34 cellular contexts compared by ENCODE assay signal in genomic region chr19:7663711-7664110, GRCh38. TPM values are rescaled to one million over a fixed set of nuclear protein-coding genes. Genes with fewer than 3 reads are reported as not detected.
"Had no signal": no experiment of that assay in that cellular context is flagged by ENCODE, and none has a peak within 500 bp of the region (broad histone marks: within the 10 kb centered on the region; RNA-seq: fewer than 3 reads in every experiment).

No MANE protein-coding gene starts in this region.

- H3K9me3 ChIP-seq: body of pancreas, esophagus muscularis mucosa, gastroesophageal sphincter, heart right ventricle had no signal

- H3K27me3 ChIP-seq: body of pancreas had no signal

- H3K27ac ChIP-seq: body of pancreas, esophagus muscularis mucosa, gastroesophageal sphincter, heart right ventricle had no signal

- H3K4me1 ChIP-seq: body of pancreas, esophagus muscularis mucosa, gastroesophageal sphincter, heart right ventricle had no signal

- DNase-seq: activated CD4-positive, alpha-beta memory T cell treated with anti-CD3 and anti-CD28 coated beads for 36 hours; activated CD4-positive, alpha-beta T cell treated with anti-CD3 and anti-CD28 coated beads for 36 hours; activated CD4-positive, alpha-beta T cell treated with anti-CD3 and anti-CD28 coated beads, Interleukin-2, amount 10 ng/mL, durations not matched to agents 24 days and 14 days; activated CD4-positive, CD25-positive, alpha-beta regulatory T cell; activated CD4-positive, CD25-positive, alpha-beta regulatory T cell treated with anti-CD3 and anti-CD28 coated beads, Interleukin-2, amount 50 U/mL, for 72 hours; activated CD8-positive, alpha-beta memory T cell treated with anti-CD3 and anti-CD28 coated beads, Interleukin-2, amount 10 ng/mL, durations not matched to agents 7 days and 5 days; activated CD8-positive, alpha-beta memory T cell treated with anti-CD3 and anti-CD28 coated beads, Interleukin-2, amount 50 U/mL, for 4 hours; activated CD8-positive, alpha-beta T cell treated with anti-CD3 and anti-CD28 coated beads, Interleukin-2, amount 10 ng/mL, durations not matched to agents 7 days and 5 days; activated effector memory CD4-positive, alpha-beta T cell treated with anti-CD3 and anti-CD28 coated beads, Interleukin-2, amount 50 U/mL, for 16 hours; activated naive CD4-positive, alpha-beta T cell treated with anti-CD3 and anti-CD28 coated beads for 36 hours; activated T-cell treated with anti-CD3 and anti-CD28 coated beads, Interleukin-2, amount 50 U/mL, for 1 hour; activated T-cell treated with anti-CD3 and anti-CD28 coated beads, Interleukin-2, amount 50 U/mL, for 48 hours; amniotic stem cell; aorta; body of pancreas; caudate nucleus; cortex of kidney; dermis blood vessel endothelial cell; effector CD4-positive, alpha-beta T cell; effector memory CD8-positive, alpha-beta T cell; erythroblast; foreskin melanocyte; heart right ventricle; T-helper 2 cell had no signal

- H3K36me3 ChIP-seq: esophagus muscularis mucosa, gastroesophageal sphincter, heart right ventricle had no signal

- ATAC-seq: activated CD4-positive, alpha-beta T cell treated with anti-CD3 and anti-CD28 coated beads for 36 hours; activated CD8-positive, alpha-beta memory T cell treated with anti-CD3 and anti-CD28 coated beads, Interleukin-2, amount 10 ng/mL, durations not matched to agents 7 days and 5 days; activated CD8-positive, alpha-beta T cell treated with anti-CD3 and anti-CD28 coated beads, Interleukin-2, amount 10 ng/mL, durations not matched to agents 7 days and 5 days; body of pancreas; effector memory CD8-positive, alpha-beta T cell; gastroesophageal sphincter; heart right ventricle had no signal

- H3K4me3 ChIP-seq: body of pancreas, esophagus muscularis mucosa, gastroesophageal sphincter, heart right ventricle had no signal

RNA-seq across cellular contexts. Expression of gene RETN, which starts 5.1 kb away (rescaled TPM):
- total RNA-seq: activated CD4-positive, alpha-beta memory T cell treated with anti-CD3 and anti-CD28 coated beads for 36 hours; activated CD4-positive, alpha-beta T cell treated with anti-CD3 and anti-CD28 coated beads for 36 hours; activated CD4-positive, alpha-beta T cell treated with anti-CD3 and anti-CD28 coated beads, Interleukin-2, amount 10 ng/mL, durations not matched to agents 24 days and 14 days; activated CD8-positive, alpha-beta memory T cell treated with anti-CD3 and anti-CD28 coated beads for 36 hours; activated CD8-positive, alpha-beta memory T cell treated with anti-CD3 and anti-CD28 coated beads, Interleukin-2, amount 10 ng/mL, durations not matched to agents 7 days and 5 days; activated naive CD4-positive, alpha-beta T cell treated with anti-CD3 and anti-CD28 coated beads for 36 hours; activated T-helper 1 cell treated with anti-CD3 and anti-CD28 coated beads, Interleukin-12 subunit alpha, Interleukin-12 subunit beta, Interleukin-2, Interleukin-4 antibody, amounts not matched to agents 30 ng/mL and 10 ng/mL and 1 ng/mL, durations not matched to agents 14 hours and 24 hours and 36 hours; activated T-helper 2 cell treated with anti-CD3 and anti-CD28 coated beads, Interferon-gamma antibody, Interleukin-2, Interleukin-4, amounts not matched to agents 10 μg/mL and 5 μg/mL and 100 μg/mL, durations not matched to agents 14 hours and 24 hours and 36 hours; aorta; body of pancreas; chondrocyte; dermis blood vessel endothelial cell; fibroblast of lung; fibroblast of villous mesenchyme; gastroesophageal sphincter; glomerular endothelial cell; T-helper 1 cell treated with Interleukin-12 subunit alpha and Interleukin-12 subunit beta and Interleukin-4 antibody, amounts not matched to agents 30 ng/mL and 1 ng/mL, for 36 hours had no signal

RNA-seq across cellular contexts. Expression of gene MCEMP1, which starts 13.2 kb away (rescaled TPM):
- total RNA-seq: activated CD4-positive, alpha-beta memory T cell treated with anti-CD3 and anti-CD28 coated beads for 36 hours; activated CD4-positive, alpha-beta T cell treated with anti-CD3 and anti-CD28 coated beads for 36 hours; activated CD4-positive, alpha-beta T cell treated with anti-CD3 and anti-CD28 coated beads, Interleukin-2, amount 10 ng/mL, durations not matched to agents 24 days and 14 days; activated CD8-positive, alpha-beta memory T cell treated with anti-CD3 and anti-CD28 coated beads for 36 hours; activated CD8-positive, alpha-beta memory T cell treated with anti-CD3 and anti-CD28 coated beads, Interleukin-2, amount 10 ng/mL, durations not matched to agents 7 days and 5 days; activated CD8-positive, alpha-beta T cell treated with anti-CD3 and anti-CD28 coated beads, Interleukin-2, amount 10 ng/mL, durations not matched to agents 7 days and 5 days; activated naive CD4-positive, alpha-beta T cell treated with anti-CD3 and anti-CD28 coated beads for 36 hours; activated T-helper 1 cell treated with anti-CD3 and anti-CD28 coated beads, Interleukin-12 subunit alpha, Interleukin-12 subunit beta, Interleukin-2, Interleukin-4 antibody, amounts not matched to agents 30 ng/mL and 10 ng/mL and 1 ng/mL, durations not matched to agents 14 hours and 24 hours and 36 hours; activated T-helper 2 cell treated with anti-CD3 and anti-CD28 coated beads, Interferon-gamma antibody, Interleukin-2, Interleukin-4, amounts not matched to agents 10 μg/mL and 5 μg/mL and 100 μg/mL, durations not matched to agents 14 hours and 24 hours and 36 hours; body of pancreas; chondrocyte; dermis blood vessel endothelial cell; fibroblast of lung; fibroblast of villous mesenchyme; glomerular endothelial cell; T-helper 1 cell treated with Interleukin-12 subunit alpha and Interleukin-12 subunit beta and Interleukin-4 antibody, amounts not matched to agents 30 ng/mL and 1 ng/mL, for 36 hours had no signal

RNA-seq across cellular contexts. Expression of gene PCP2, which starts 30.2 kb away (rescaled TPM):
- total RNA-seq: activated CD8-positive, alpha-beta memory T cell treated with anti-CD3 and anti-CD28 coated beads for 36 hours; aorta; body of pancreas; chondrocyte; dermis blood vessel endothelial cell; esophagus muscularis mucosa; fibroblast of lung; gastroesophageal sphincter; glomerular endothelial cell had no signal
